In the genomic region with DNA sequence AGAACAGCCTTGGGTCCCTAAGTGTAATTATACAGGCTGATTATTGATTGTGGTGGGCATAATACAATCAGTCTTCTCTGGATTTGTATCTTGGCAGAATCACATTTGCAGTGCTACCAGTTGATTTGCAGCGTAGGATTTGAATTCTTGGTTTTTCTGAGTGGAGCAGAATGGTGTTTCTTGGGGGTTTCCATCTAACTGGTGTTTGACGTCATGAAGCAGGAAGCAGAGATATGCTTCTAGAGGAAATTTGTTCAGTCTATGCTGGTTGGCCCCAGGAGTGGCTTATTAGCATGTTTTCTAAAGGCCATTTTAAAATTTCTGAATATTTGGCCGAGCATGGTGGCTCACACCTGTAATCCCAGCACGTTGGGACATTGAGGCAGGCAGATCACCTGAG, we compare ENCODE assay signal across 1 cellular context.
TF ChIP-seq lines count a peak whose summit lies in the region.

No MANE protein-coding gene starts in this region.

TF ChIP-seq in GM23338, 12 proteins besides CTCF, POLR2A, EP300 and RAD21 (continued from another document):
- TF ChIP-seq, protein P1, sequence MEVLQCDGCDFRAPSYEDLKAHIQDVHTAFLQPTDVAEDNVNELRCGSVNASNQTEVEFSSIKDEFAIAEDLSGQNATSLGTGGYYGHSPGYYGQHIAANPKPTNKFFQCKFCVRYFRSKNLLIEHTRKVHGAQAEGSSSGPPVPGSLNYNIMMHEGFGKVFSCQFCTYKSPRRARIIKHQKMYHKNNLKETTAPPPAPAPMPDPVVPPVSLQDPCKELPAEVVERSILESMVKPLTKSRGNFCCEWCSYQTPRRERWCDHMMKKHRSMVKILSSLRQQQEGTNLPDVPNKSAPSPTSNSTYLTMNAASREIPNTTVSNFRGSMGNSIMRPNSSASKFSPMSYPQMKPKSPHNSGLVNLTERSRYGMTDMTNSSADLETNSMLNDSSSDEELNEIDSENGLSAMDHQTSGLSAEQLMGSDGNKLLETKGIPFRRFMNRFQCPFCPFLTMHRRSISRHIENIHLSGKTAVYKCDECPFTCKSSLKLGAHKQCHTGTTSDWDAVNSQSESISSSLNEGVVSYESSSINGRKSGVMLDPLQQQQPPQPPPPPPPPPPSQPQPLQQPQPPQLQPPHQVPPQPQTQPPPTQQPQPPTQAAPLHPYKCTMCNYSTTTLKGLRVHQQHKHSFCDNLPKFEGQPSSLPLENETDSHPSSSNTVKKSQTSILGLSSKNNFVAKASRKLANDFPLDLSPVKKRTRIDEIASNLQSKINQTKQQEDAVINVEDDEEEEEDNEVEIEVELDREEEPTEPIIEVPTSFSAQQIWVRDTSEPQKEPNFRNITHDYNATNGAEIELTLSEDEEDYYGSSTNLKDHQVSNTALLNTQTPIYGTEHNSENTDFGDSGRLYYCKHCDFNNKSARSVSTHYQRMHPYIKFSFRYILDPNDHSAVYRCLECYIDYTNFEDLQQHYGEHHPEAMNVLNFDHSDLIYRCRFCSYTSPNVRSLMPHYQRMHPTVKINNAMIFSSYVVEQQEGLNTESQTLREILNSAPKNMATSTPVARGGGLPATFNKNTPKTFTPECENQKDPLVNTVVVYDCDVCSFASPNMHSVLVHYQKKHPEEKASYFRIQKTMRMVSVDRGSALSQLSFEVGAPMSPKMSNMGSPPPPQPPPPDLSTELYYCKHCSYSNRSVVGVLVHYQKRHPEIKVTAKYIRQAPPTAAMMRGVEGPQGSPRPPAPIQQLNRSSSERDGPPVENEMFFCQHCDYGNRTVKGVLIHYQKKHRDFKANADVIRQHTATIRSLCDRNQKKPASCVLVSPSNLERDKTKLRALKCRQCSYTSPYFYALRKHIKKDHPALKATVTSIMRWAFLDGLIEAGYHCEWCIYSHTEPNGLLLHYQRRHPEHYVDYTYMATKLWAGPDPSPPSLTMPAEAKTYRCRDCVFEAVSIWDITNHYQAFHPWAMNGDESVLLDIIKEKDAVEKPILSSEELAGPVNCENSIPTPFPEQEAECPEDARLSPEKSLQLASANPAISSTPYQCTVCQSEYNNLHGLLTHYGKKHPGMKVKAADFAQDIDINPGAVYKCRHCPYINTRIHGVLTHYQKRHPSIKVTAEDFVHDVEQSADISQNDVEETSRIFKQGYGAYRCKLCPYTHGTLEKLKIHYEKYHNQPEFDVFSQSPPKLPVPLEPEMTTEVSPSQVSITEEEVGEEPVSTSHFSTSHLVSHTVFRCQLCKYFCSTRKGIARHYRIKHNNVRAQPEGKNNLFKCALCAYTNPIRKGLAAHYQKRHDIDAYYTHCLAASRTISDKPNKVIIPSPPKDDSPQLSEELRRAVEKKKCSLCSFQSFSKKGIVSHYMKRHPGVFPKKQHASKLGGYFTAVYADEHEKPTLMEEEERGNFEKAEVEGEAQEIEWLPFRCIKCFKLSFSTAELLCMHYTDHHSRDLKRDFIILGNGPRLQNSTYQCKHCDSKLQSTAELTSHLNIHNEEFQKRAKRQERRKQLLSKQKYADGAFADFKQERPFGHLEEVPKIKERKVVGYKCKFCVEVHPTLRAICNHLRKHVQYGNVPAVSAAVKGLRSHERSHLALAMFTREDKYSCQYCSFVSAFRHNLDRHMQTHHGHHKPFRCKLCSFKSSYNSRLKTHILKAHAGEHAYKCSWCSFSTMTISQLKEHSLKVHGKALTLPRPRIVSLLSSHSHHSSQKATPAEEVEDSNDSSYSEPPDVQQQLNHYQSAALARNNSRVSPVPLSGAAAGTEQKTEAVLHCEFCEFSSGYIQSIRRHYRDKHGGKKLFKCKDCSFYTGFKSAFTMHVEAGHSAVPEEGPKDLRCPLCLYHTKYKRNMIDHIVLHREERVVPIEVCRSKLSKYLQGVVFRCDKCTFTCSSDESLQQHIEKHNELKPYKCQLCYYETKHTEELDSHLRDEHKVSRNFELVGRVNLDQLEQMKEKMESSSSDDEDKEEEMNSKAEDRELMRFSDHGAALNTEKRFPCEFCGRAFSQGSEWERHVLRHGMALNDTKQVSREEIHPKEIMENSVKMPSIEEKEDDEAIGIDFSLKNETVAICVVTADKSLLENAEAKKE (CRISPR knock-in tag; IDR thresholded peaks at IDR 0.05) = no peak
- no peak for TF ChIP-seq STAT1 (IDR thresholded peaks at IDR 0.05; ENCODE audit: unreplicated experiment)
- no peak for TF ChIP-seq ZNF114 (CRISPR knock-in tag; IDR thresholded peaks at IDR 0.05)
- TF ChIP-seq EZH2phosphoT487 (IDR thresholded peaks at IDR 0.05; ENCODE audit: unreplicated experiment) = no peak
